In genomic region chr2:127039387-127040031, GRCh38 we compare ENCODE assay signal across 9 cellular contexts.
DNase-seq lines count a peak whose midpoint lies in the region; ATAC-seq lines count a peak whose summit lies in the region.
"Had no signal": no experiment of that assay in that cellular context is flagged by ENCODE, and none has a peak within 500 bp of the region (broad histone marks: within the 10 kb centered on the region; RNA-seq: fewer than 3 reads in every experiment).

No MANE protein-coding gene starts in this region.

- intact Hi-C loops in left ventricle myocardium superior (cut with micrococcal nuclease) = no loop called here
- intact Hi-C loops in left cardiac atrium (cut with DNase I) = no loop called here
- intact Hi-C loops in aorta (cut with DNase I) = no loop called here

- H3K27ac ChIP-seq in aorta (ENCODE audit: low read depth in 1 of 2, low read length in 2 of 2) = no peak overlapping the region

- no peaks in the 10 kb centered on the region for H3K27me3 ChIP-seq in aorta (ENCODE audit: control insufficient read depth in 1 of 2, insufficient read depth in 2 of 2, low read length in 1 of 2)

- 96% methylated on average over 14 of the region's 14 CpGs for WGBS in aorta, 2 donors

- H3K36me3 ChIP-seq in aorta (ENCODE audit: control insufficient read depth in 1 of 2, insufficient read depth in 2 of 2, low read length in 1 of 2) = no peaks in the 10 kb centered on the region

- no peaks in the 10 kb centered on the region for H3K4me1 ChIP-seq in aorta (ENCODE audit: control insufficient read depth in 1 of 2, insufficient read depth in 2 of 2, low read length in 2 of 2)

- in situ Hi-C loops in KBM-7 (cut with MboI; ENCODE audit: low pct_unique_long_range_greater_than_20kb, low sequenced_read_pairs) = no loop called here

- H3K9me3 ChIP-seq in aorta (ENCODE audit: control insufficient read depth, low read length) = no peaks in the 10 kb centered on the region

- peak; percentile 22 for DNase-seq in left ventricle myocardium superior
- DNase-seq in left cardiac atrium = no peak
- peak in 1 of 2 donors; percentile 72 for DNase-seq in aorta
- DNase-seq in inferior parietal cortex (ENCODE audit: extremely low spot score) = no peak
- no peak for DNase-seq in KBM-7
- no peak for DNase-seq in NCI-H1694 treated with DMSO at 0.1 percent for 48 hours (lab: John Stamatoyannopoulos, UW)
- DNase-seq: midbrain had no signal

- no peak for ATAC-seq in left ventricle myocardium superior
- ATAC-seq in left cardiac atrium = no peak
- ATAC-seq in HG02623 (IDR thresholded peaks at IDR 0.05; ENCODE audit: unreplicated experiment) = peak; percentile 64
- ATAC-seq in HG03565 (IDR thresholded peaks at IDR 0.05; ENCODE audit: unreplicated experiment) = peak; percentile 63
- ATAC-seq in aorta (ENCODE audit: low FRiP score) = peak; percentile 21

- H3K4me3 ChIP-seq in aorta (ENCODE audit: low read length in 2 of 2) = no peak overlapping the region

Comparison
In these comparisons a context has a peak if more than half of its experiments do, and no peak if none do; other contexts are left out.
1. ATAC-seq: peak in HG02623 (single experiment), HG03565 (single experiment) and aorta (single experiment); none in left ventricle myocardium superior (single experiment) and left cardiac atrium (0 of 2).